In the genomic region with DNA sequence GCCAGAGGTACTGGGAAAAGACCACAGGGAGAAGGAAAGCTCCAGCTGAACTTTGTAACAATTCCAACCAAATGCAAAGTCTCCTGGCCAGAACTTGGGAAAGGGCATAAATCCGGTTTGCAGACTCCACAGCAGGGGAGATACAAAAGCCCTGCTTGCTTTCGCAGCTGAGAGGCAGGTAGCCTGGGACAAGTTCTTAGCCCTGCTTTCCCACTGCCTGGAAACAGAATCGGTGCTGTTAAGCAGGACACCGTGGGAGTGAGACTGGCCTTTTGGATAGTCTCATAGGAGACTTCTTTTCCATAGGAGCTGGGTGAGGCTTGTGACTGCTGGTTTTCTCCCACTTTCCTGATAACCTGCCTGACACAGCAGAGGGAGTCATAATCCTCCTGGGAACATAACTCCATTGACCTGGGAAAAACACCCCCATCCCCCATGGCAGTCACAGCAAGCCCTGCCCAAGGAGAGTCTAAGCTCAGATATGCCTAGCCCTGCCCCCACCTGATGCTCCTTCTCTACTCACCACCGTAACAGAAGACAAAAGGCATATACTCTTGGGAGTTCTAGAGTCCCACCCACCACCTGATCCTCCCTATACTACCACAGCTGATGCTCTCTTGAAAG, we compare ENCODE assay signal across 11 cellular contexts.
"Had no signal": no experiment of that assay in that cellular context is flagged by ENCODE, and none has a peak within 500 bp of the region (broad histone marks: within the 10 kb centered on the region; RNA-seq: fewer than 3 reads in every experiment).

No MANE protein-coding gene starts in this region.

- ATAC-seq: natural killer cell treated with Interleukin-12 subunit alpha and Interleukin-12 subunit beta and Interleukin-15 and Interleukin-18, amount 100 ng/mL, for 72 hours; upper lobe of right lung had no signal

- H3K27me3 ChIP-seq: adrenal gland, sigmoid colon, upper lobe of right lung had no signal

- H3K9me3 ChIP-seq: adrenal gland, prostate gland, upper lobe of right lung had no signal

- DNase-seq: activated CD4-positive, alpha-beta T cell treated with anti-CD3 and anti-CD28 coated beads, Interleukin-2, amount 50 U/mL, for 1 hour; activated naive CD4-positive, alpha-beta T cell treated with anti-CD3 and anti-CD28 coated beads, Interleukin-2, amount 50 U/mL, for 16 hours; adrenal gland; immature natural killer cell; sigmoid colon; stimulated activated CD4-positive, alpha-beta T cell treated with anti-CD3 and anti-CD28 coated beads, Interleukin-2, amount 100 ng/mL, for 24 hours; stimulated activated naive CD4-positive, alpha-beta T cell; T-helper 2 cell; upper lobe of right lung had no signal

- H3K36me3 ChIP-seq: adrenal gland, prostate gland, sigmoid colon, upper lobe of right lung had no signal

- H3K4me1 ChIP-seq: adrenal gland, prostate gland, sigmoid colon, upper lobe of right lung had no signal

- H3K4me3 ChIP-seq: adrenal gland, prostate gland, sigmoid colon, upper lobe of right lung had no signal

- H3K27ac ChIP-seq: adrenal gland, prostate gland, sigmoid colon, upper lobe of right lung had no signal
